Comparison of ENCODE assay signal across 8 cellular contexts in the genomic region with DNA sequence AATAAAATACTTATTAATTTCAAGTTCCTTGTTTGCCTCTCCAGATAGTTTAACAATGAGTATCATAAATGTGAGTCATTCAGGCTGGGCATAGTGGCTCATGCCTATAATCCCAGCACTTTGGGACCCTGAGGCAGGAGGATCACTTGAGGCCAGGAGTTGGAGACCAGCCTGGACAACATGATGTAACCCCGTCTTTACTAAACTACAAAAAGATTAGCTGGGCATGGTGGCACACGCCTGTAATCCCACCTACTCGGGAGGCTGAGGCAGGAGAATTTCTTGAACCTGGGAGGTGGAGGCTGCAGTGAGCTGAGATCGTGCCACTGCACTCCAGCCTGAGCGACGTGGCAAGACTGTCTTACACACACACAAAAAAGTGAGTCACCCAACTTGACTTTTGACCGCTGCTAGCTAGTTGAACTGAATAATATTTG.
DNase-seq lines count a peak whose midpoint lies in the region; FAIRE-seq and TF ChIP-seq lines count a peak whose summit lies in the region.
"Not testable (repeated sequence)": the region's sequence is repeated elsewhere in the genome, so short reads cannot be mapped to it uniquely, and the experiment has no call there.

No MANE protein-coding gene starts in this region.

- H3K4me1 Mint-ChIP-seq in astrocyte (ENCODE audit: low read depth, unreplicated experiment); nephron progenitor cell: not testable (repeated sequence)

- H3K36me3 Mint-ChIP-seq in astrocyte (ENCODE audit: low read depth, unreplicated experiment); nephron progenitor cell (ENCODE audit: low read depth): not testable (repeated sequence)

- not testable (repeated sequence) for H3K36me3 ChIP-seq in astrocyte (ENCODE audit: insufficient read depth, low read length)

- H3K4me3 Mint-ChIP-seq in astrocyte (ENCODE audit: unreplicated experiment); nephron progenitor cell: not testable (repeated sequence)

- not testable (repeated sequence) for H3K4me1 ChIP-seq in astrocyte (ENCODE audit: insufficient read depth, low read length)

- not testable (repeated sequence) for H3K27me3 ChIP-seq in astrocyte (ENCODE audit: insufficient read depth, low read length)

- H3K27ac Mint-ChIP-seq in astrocyte (ENCODE audit: unreplicated experiment), result peak overlapping the region; percentile 59
- H3K27ac Mint-ChIP-seq in nephron progenitor cell, result peak overlapping the region; percentile 47

- H3K4me2 ChIP-seq in astrocyte (ENCODE audit: low read length), result peak overlapping the region; percentile 31

- H3K79me2 ChIP-seq in astrocyte (ENCODE audit: insufficient read depth, low read length), result not testable (repeated sequence)

- FAIRE-seq in astrocyte (lab: Jason Lieb, UNC), result peak; percentile 82
- FAIRE-seq in urothelium cell line (lab: Jason Lieb, UNC), result not testable (repeated sequence)

- H3K9me3 Mint-ChIP-seq in astrocyte (ENCODE audit: unreplicated experiment); nephron progenitor cell: not testable (repeated sequence)

- TF ChIP-seq CTCF in astrocyte (IDR thresholded peaks at IDR 0.05; ENCODE audit: insufficient read depth, low read depth, low read length); nephron progenitor cell (IDR thresholded peaks at IDR 0.05): not testable (repeated sequence)

- DNase-seq in DMS53 (lab: John Stamatoyannopoulos, UW) (peak; percentile 81), HS-5 (ENCODE audit: low read depth) (peak; percentile 54), RKO (ENCODE audit: low spot score) (peak; percentile 65), astrocyte (ENCODE audit: low read depth) (peak; percentile 54), epithelial cell of prostate (ENCODE audit: low read depth, low spot score) (peak; percentile 29), iris pigment epithelial cell (ENCODE audit: low read depth) (peak; percentile 75), urothelium cell line (ENCODE audit: low spot score) (peak; percentile 53)
- DNase-seq in nephron progenitor cell, result not testable (repeated sequence)

- H3K9ac ChIP-seq in astrocyte (ENCODE audit: low read length), result not testable (repeated sequence)

- not testable (repeated sequence) for H3K27me3 Mint-ChIP-seq in astrocyte (ENCODE audit: low read depth, unreplicated experiment)
- peaks cover 45% of the 10 kb centered on the region for H3K27me3 Mint-ChIP-seq in nephron progenitor cell (ENCODE audit: low read depth, poor library complexity)

- H4K20me1 ChIP-seq in astrocyte (ENCODE audit: insufficient read depth, low read length), result not testable (repeated sequence)

- not testable (repeated sequence) for H3K4me3 ChIP-seq in astrocyte (ENCODE audit: insufficient read depth, low read depth, low read length)

- H3K9me3 ChIP-seq in astrocyte (ENCODE audit: insufficient read depth, low read depth, low read length), result not testable (repeated sequence)

- not testable (repeated sequence) for H2AFZ ChIP-seq in astrocyte (ENCODE audit: low read depth, low read length)

- H3K27ac ChIP-seq in astrocyte (ENCODE audit: low read depth, low read length), result not testable (repeated sequence)
- H3K27ac ChIP-seq in epithelial cell of prostate, result peak overlapping the region; percentile 82
